8 cellular contexts compared by ENCODE assay signal in genomic region chr1:219567341-219567947, GRCh38. TPM values are rescaled to one million over a fixed set of nuclear protein-coding genes. Genes with fewer than 3 reads are reported as not detected.
A peak's percentile ranks its signal among the peaks of the same experiment; 100 is the strongest.
DNase-seq lines count a peak whose midpoint lies in the region; ATAC-seq and TF ChIP-seq lines count a peak whose summit lies in the region.

No MANE protein-coding gene starts in this region.

- peak; percentile 41 to 64 (median 49); a peak in 4 of 6 replicates for TF ChIP-seq CTCF in HCT116 (IDR thresholded peaks at IDR 0.05 in 2 of 3, conservative IDR thresholded peaks at IDR 0.05 in 1 of 3; ENCODE audit: borderline replicate concordance in 1 of 3, insufficient read depth in 1 of 3, low read depth in 2 of 3, low read length in 2 of 3)
- TF ChIP-seq CTCF in brain (conservative IDR thresholded peaks at IDR 0.05), result peak; percentile 79
- TF ChIP-seq CTCF in ovary (IDR thresholded peaks at IDR 0.05), result peak in 1 of 3 donors; percentile 36
- TF ChIP-seq CTCF in glutamatergic neuron (IDR thresholded peaks at IDR 0.05; ENCODE audit: partially characterized antibody, unreplicated experiment), result no peak

- H3K27me3 Mint-ChIP-seq in brain (no peaks in the 10 kb centered on the region), glutamatergic neuron (ENCODE audit: unreplicated experiment) (no peaks in the 10 kb centered on the region)

- 28 to 34% (median 28%) methylated on average over 4 of the region's 4 CpGs for WGBS in ovary, 3 donors

- POLR2A ChIA-PET in HCT116 (lab: Charles Lee), result no interaction called here

- BruUV-seq in HCT116 (replicated peaks; lab: Mats Ljungman, UMichigan), result no TSS peak

- TF ChIP-seq POLR2A in HCT116 (IDR thresholded peaks at IDR 0.05; ENCODE audit: borderline replicate concordance, extremely low read depth, insufficient read depth, insufficient read length) (no peak), ovary (IDR thresholded peaks at IDR 0.05) (no peak)

- H3K4me3 ChIP-seq in HCT116 (replicated peaks in 1 of 2; ENCODE audit: low read depth in 1 of 2, low read length in 2 of 2), result no peak overlapping the region
- H3K4me3 ChIP-seq in ovary, result no peak overlapping the region

- H3K9me3 ChIP-seq in HCT116 (ENCODE audit: control insufficient read depth in 1 of 2, insufficient read depth in 1 of 2, low read depth in 1 of 2, low read length in 2 of 2), result no peaks in the 10 kb centered on the region
- no peaks in the 10 kb centered on the region for H3K9me3 ChIP-seq in ovary

- no peaks in the 10 kb centered on the region for H3K9me2 ChIP-seq in HCT116 (ENCODE audit: insufficient read depth)

- peak overlapping the region; percentile 63 for H2AFZ ChIP-seq in HCT116 (ENCODE audit: low read depth, low read length, poor library complexity, severe bottlenecking)

- ATAC-seq in HCT116, result peak; percentile 68

- RAD21 ChIA-PET in HCT116 (lab: Charles Lee; ENCODE audit: low non-redundant PET in 1 of 2, low total read pairs in 2 of 2, uncharacterized antibody in 2 of 2, unreplicated experiment in 2 of 2), result interaction anchor here in 1 of 2 experiments (1.0 kb wide), 1 partner anchor 245 kb away, joined by 4 read pairs; no protein-coding TSS in a partner anchor

- TF ChIP-seq EP300 in ovary (IDR thresholded peaks at IDR 0.05), result no peak

- CTCF ChIA-PET in HCT116 (lab: Charles Lee), result interaction anchor here (0.6 to 1.5 kb wide), 5 partner anchors 11 to 1268 kb away, joined by 3 to 6 read pairs (median 4); no protein-coding TSS in a partner anchor

- H3K9ac ChIP-seq in HCT116 (ENCODE audit: low read length), result no peak overlapping the region

- no peaks in the 10 kb centered on the region for H3K79me2 ChIP-seq in HCT116 (ENCODE audit: insufficient read depth, low read length)

- H3K27me3 ChIP-seq in HCT116 (ENCODE audit: insufficient read depth, low read length) (no peaks in the 10 kb centered on the region), ovary (no peaks in the 10 kb centered on the region)

- no peaks in the 10 kb centered on the region for H3K36me3 ChIP-seq in HCT116 (ENCODE audit: control insufficient read depth in 1 of 2, insufficient read depth in 2 of 2, low read length in 2 of 2)
- no peaks in the 10 kb centered on the region for H3K36me3 ChIP-seq in ovary

- no peak overlapping the region for H3K4me3 Mint-ChIP-seq in brain
- H3K4me3 Mint-ChIP-seq in glutamatergic neuron (ENCODE audit: unreplicated experiment), result no peak overlapping the region

- H3K36me3 Mint-ChIP-seq in brain, result no peaks in the 10 kb centered on the region
- no peaks in the 10 kb centered on the region for H3K36me3 Mint-ChIP-seq in glutamatergic neuron (ENCODE audit: unreplicated experiment)

- H3K4me1 ChIP-seq in HCT116 (ENCODE audit: control insufficient read depth in 1 of 2, insufficient read depth in 2 of 2, low read length in 2 of 2) (no peaks in the 10 kb centered on the region), ovary (ENCODE audit: insufficient read depth) (no peaks in the 10 kb centered on the region)

- H3K4me1 Mint-ChIP-seq in brain, result peaks cover 28% of the 10 kb centered on the region
- H3K4me1 Mint-ChIP-seq in glutamatergic neuron (ENCODE audit: low read depth, unreplicated experiment), result peaks cover 3% of the 10 kb centered on the region

- no peaks in the 10 kb centered on the region for H4K20me1 ChIP-seq in HCT116 (ENCODE audit: insufficient read depth)

- peak; percentile 59 for DNase-seq in EH (ENCODE audit: low read depth)
- DNase-seq in HCT116 (ENCODE audit: low read depth, low spot score), result peak; percentile 21
- DNase-seq in NCI-H2081 (lab: John Stamatoyannopoulos, UW), result peak; percentile 68 to 79
- peak; percentile 50 to 62 for DNase-seq in lung microvascular endothelial cell (ENCODE audit: low read depth in 2 of 2)
- DNase-seq in ovary, result no peak
- no peak for DNase-seq in HK-2 (ENCODE audit: unreplicated experiment)
- DNase-seq in glutamatergic neuron, result no peak

- no peak overlapping the region for H3K27ac ChIP-seq in HCT116 (ENCODE audit: low read depth, low read length)
- H3K27ac ChIP-seq in ovary, result no peak overlapping the region

- H3K9me3 Mint-ChIP-seq in brain, result peaks cover 0 to 2% (median 0%) of the 10 kb centered on the region in 5 experiments
- no peaks in the 10 kb centered on the region for H3K9me3 Mint-ChIP-seq in glutamatergic neuron (ENCODE audit: unreplicated experiment)

- no peak overlapping the region for H3K4me2 ChIP-seq in HCT116 (ENCODE audit: low read length)

- H3K27ac Mint-ChIP-seq in brain, result peak overlapping the region in 3 of 5 experiments; percentile 54 to 81 (median 77)
- no peak overlapping the region for H3K27ac Mint-ChIP-seq in glutamatergic neuron (ENCODE audit: unreplicated experiment)

- TF ChIP-seq RAD21 in HCT116 (IDR thresholded peaks at IDR 0.05; ENCODE audit: low read depth), result peak; percentile 74

- intact Hi-C loops in HCT116 (cut with micrococcal nuclease) (loop anchor here (2.0 to 5.0 kb wide), 2 partner anchors 265 to 1237 kb away; no protein-coding TSS in a partner anchor), ovary (cut with DNase I) (loop anchor here in 1 of 4 donors (10.0 kb wide), 1 partner anchor 1243 kb away; no protein-coding TSS in a partner anchor)

TF ChIP-seq in HCT116, 20 proteins besides CTCF, POLR2A, EP300 and RAD21:
- TF ChIP-seq, protein P1, sequence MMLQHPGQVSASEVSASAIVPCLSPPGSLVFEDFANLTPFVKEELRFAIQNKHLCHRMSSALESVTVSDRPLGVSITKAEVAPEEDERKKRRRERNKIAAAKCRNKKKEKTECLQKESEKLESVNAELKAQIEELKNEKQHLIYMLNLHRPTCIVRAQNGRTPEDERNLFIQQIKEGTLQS (IDR thresholded peaks at IDR 0.05), result no peak
- no peak for TF ChIP-seq REST (IDR thresholded peaks at IDR 0.05; ENCODE audit: low read depth)

RNA-seq across cellular contexts. Expression of gene ZC3H11B, which starts 45.5 kb away (rescaled TPM):
- total RNA-seq in HCT116 (2021; ENCODE audit: unreplicated experiment), result not detected
- polyA plus RNA-seq in HCT116 (2012), result 0.04 TPM in 2 replicates
- polyA plus RNA-seq in brain (ENCODE audit: insufficient read depth, low read depth, low replicate concordance), result not detected
- under 0.01 TPM in 1 of 2 replicates, not detected in the other for total RNA-seq in lung microvascular endothelial cell
- under 1 TPM in 3 of 7 donors, not detected in 4; 0.17 to 0.26 (median 0.20) TPM for total RNA-seq in ovary
- under 1 TPM; 0.02 to 0.15 TPM for polyA plus RNA-seq in ovary
- not detected for total RNA-seq in glutamatergic neuron (ENCODE audit: unreplicated experiment)

Comparison
In these comparisons a context has a peak if more than half of its experiments do, and no peak if none do; other contexts are left out.
1. DNase-seq: peak in EH (single experiment), HCT116 (single experiment), NCI-H2081 (2 of 2) and lung microvascular endothelial cell (2 of 2); none in ovary (0 of 5), HK-2 (single experiment) and glutamatergic neuron (single experiment).